Comparison of ENCODE assay signal across 10 cellular contexts in genomic region chr12:102202556-102202955, GRCh38. TPM values are rescaled to one million over a fixed set of nuclear protein-coding genes. Genes with fewer than 3 reads are reported as not detected.
"Had no signal": no experiment of that assay in that cellular context is flagged by ENCODE, and none has a peak within 500 bp of the region (broad histone marks: within the 10 kb centered on the region; RNA-seq: fewer than 3 reads in every experiment).

No MANE protein-coding gene starts in this region.

- H3K4me3 ChIP-seq: GM23248, GM23338, HAP-1 had no signal

- FAIRE-seq: H1, H54 had no signal

- H2AFZ ChIP-seq: GM23248, GM23338 had no signal

- H3K9me3 ChIP-seq: HAP-1 had no signal

- H3K4me1 ChIP-seq: HAP-1 had no signal

- H3K9ac ChIP-seq: GM23248 had no signal

- H3K27ac ChIP-seq: GM23248 had no signal

- H3K4me2 ChIP-seq: GM23338 had no signal

- DNase-seq: GM23248, H7, H9, HCEC 1CT, HFFc6 had no signal

RNA-seq across cellular contexts. Expression of gene PMCH, which starts 4.9 kb away (rescaled TPM):
- total RNA-seq: GM23248, GM23338, H1, H4, H7, H9, HFFc6 had no signal
- polyA plus RNA-seq: GM23248, H1 had no signal
